In genomic region chr11:73995247-73995646, GRCh38 we compare ENCODE assay signal across 8 cellular contexts. TPM values are rescaled to one million over a fixed set of nuclear protein-coding genes. Genes with fewer than 3 reads are reported as not detected.
DNase-seq lines count a peak whose midpoint lies in the region; ATAC-seq and TF ChIP-seq lines count a peak whose summit lies in the region.
"Had no signal": no experiment of that assay in that cellular context is flagged by ENCODE, and none has a peak within 500 bp of the region (broad histone marks: within the 10 kb centered on the region; RNA-seq: fewer than 3 reads in every experiment).

No MANE protein-coding gene starts in this region.

- CTCF ChIA-PET in activated B cell treated with CpG ODN at 0.5 μM for 24 hours (lab: Charles Lee), result interaction anchor here (0.9 to 1.1 kb wide), 2 partner anchors 9 to 11 kb away, joined by 3 read pairs; no protein-coding TSS in a partner anchor

- peak overlapping the region; percentile 36 for H3K4me3 Mint-ChIP-seq in activated B cell treated with CpG ODN at 0.5 μM for 24 hours

- ATAC-seq in GM18861 (IDR thresholded peaks at IDR 0.05; ENCODE audit: unreplicated experiment), result peak; percentile 44
- peak; percentile 54 for ATAC-seq in HG03280 (IDR thresholded peaks at IDR 0.05; ENCODE audit: unreplicated experiment)
- ATAC-seq in activated B cell treated with CpG ODN at 0.5 μM for 24 hours (ENCODE audit: low read depth), result peak; percentile 45
- no peak for ATAC-seq in HG03196 (IDR thresholded peaks at IDR 0.05; ENCODE audit: unreplicated experiment)

- H3K27me3 Mint-ChIP-seq in activated B cell treated with CpG ODN at 0.5 μM for 24 hours, result no peaks in the 10 kb centered on the region

- no peaks in the 10 kb centered on the region for H3K9me3 Mint-ChIP-seq in activated B cell treated with CpG ODN at 0.5 μM for 24 hours

- H3K4me1 Mint-ChIP-seq in activated B cell treated with CpG ODN at 0.5 μM for 24 hours, result peaks cover 96% of the 10 kb centered on the region

- no peak for DNase-seq in activated B cell treated with CpG ODN at 0.5 μM for 24 hours
- DNase-seq in pons (ENCODE audit: low spot score), result peak; percentile 46
- no peak for DNase-seq in stimulated activated CD4-positive, alpha-beta T cell treated with anti-CD3 and anti-CD28 coated beads, Interleukin-4, amount 100 ng/mL, for 4 hours
- DNase-seq in HUDEP-2 (lab: John Stamatoyannopoulos, UW; ENCODE audit: unreplicated experiment in 76 of 76), result no peak
- DNase-seq: stimulated activated CD4-positive, alpha-beta T cell treated with anti-CD3 and anti-CD28 coated beads, Interleukin-15, amount 100 ng/mL, for 24 hours had no signal

- intact Hi-C loops in activated B cell treated with CpG ODN at 0.5 μM for 24 hours (cut with micrococcal nuclease), result loop anchor here (1.0 to 5.0 kb wide), 4 partner anchors 12 to 37 kb away; no protein-coding TSS in a partner anchor

- no peaks in the 10 kb centered on the region for H3K36me3 Mint-ChIP-seq in activated B cell treated with CpG ODN at 0.5 μM for 24 hours (ENCODE audit: low read depth)

- POLR2A ChIA-PET in activated B cell treated with CpG ODN at 0.5 μM for 24 hours (lab: Charles Lee), result interaction anchor here (1.1 to 17.5 kb wide), 3 partner anchors 8 to 19 kb away, joined by 6 to 425 read pairs (median 10); partner anchors contain the start of gene UCP2

- H3K27ac Mint-ChIP-seq in activated B cell treated with CpG ODN at 0.5 μM for 24 hours, result peak overlapping the region; percentile 92

- TF ChIP-seq CTCF in activated B cell treated with CpG ODN at 0.5 μM for 24 hours (IDR thresholded peaks at IDR 0.05), result no peak

RNA-seq across cellular contexts. Expression of gene UCP2, which starts 12.6 kb away (rescaled TPM):
- total RNA-seq in activated B cell treated with CpG ODN at 0.5 μM for 24 hours, result 424 and 458 TPM in 2 replicates

RNA-seq across cellular contexts. Expression of gene UCP3, which starts 13.6 kb away (rescaled TPM):
- total RNA-seq in activated B cell treated with CpG ODN at 0.5 μM for 24 hours, result 4.4 and 5.7 TPM in 2 replicates

RNA-seq across cellular contexts. Expression of gene DNAJB13, which starts 44.4 kb away (rescaled TPM):
- total RNA-seq in activated B cell treated with CpG ODN at 0.5 μM for 24 hours, result not detected in 2 replicates
